In the genomic region with DNA sequence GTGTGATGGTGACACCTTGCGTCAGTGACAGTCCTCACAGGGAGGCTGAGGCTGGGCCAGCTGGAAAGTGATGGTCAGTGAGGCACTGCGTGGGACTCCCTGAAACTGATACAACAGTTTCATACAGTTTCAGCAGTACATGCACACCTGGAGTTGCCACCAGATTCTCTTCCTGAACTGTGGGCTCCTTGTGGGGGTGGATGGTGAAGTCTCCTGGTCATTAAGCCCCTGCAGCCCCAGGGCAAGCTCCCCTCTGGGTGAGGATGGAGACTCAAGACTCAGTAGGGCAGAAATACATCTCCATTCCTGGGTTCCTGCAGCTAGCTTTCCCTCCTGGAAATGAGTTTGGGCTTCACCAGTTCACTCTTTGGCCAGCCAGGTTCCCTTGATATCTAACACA, we compare ENCODE assay signal across 26 cellular contexts.
"Had no signal": no experiment of that assay in that cellular context is flagged by ENCODE, and none has a peak within 500 bp of the region (broad histone marks: within the 10 kb centered on the region; RNA-seq: fewer than 3 reads in every experiment).

No MANE protein-coding gene starts in this region.

- H3K9me3 ChIP-seq: gastroesophageal sphincter, heart left ventricle, left lung, lower lobe of right lung, mucosa of descending colon had no signal

- H3K4me2 ChIP-seq: hepatocyte had no signal

- H3K36me3 Mint-ChIP-seq: mesothelial cell of epicardium; naive B cell; naive thymus-derived CD8-positive, alpha-beta T cell had no signal

- H2AFZ ChIP-seq: hepatocyte had no signal

- H3K36me3 ChIP-seq: gastroesophageal sphincter, heart left ventricle, left lung, lower lobe of right lung had no signal

- H3K27ac ChIP-seq: coronary artery, dorsolateral prefrontal cortex, epithelial cell of prostate, foreskin keratinocyte, gastroesophageal sphincter, heart left ventricle, hepatocyte, left lung, lower lobe of right lung had no signal

- ATAC-seq: esophagus mucosa; foreskin keratinocyte; gastroesophageal sphincter; heart left ventricle; left cardiac atrium; left lung; left ventricle myocardium superior; lower lobe of right lung; mucosa of descending colon; naive thymus-derived CD8-positive, alpha-beta T cell had no signal

- FAIRE-seq: endometrium, frontal cortex, islet of Langerhans, keratinocyte had no signal

- H3K27ac Mint-ChIP-seq: mesothelial cell of epicardium; naive B cell; naive thymus-derived CD8-positive, alpha-beta T cell had no signal

- H3K27me3 ChIP-seq: foreskin keratinocyte, gastroesophageal sphincter, heart left ventricle, hepatocyte, left lung had no signal

- H3K4me1 ChIP-seq: foreskin keratinocyte, gastroesophageal sphincter, heart left ventricle, left lung, lower lobe of right lung had no signal

- H3K4me1 Mint-ChIP-seq: naive B cell; naive thymus-derived CD8-positive, alpha-beta T cell had no signal

- DNase-seq: dermis blood vessel endothelial cell; dorsolateral prefrontal cortex; effector CD4-positive, alpha-beta T cell; effector memory CD4-positive, alpha-beta T cell; erythroblast; foreskin keratinocyte; heart left ventricle; hypothalamus; left cardiac atrium; left lung; left ventricle myocardium superior; lower lobe of right lung; mesenchymal stem cell; mucosa of descending colon; naive B cell; naive thymus-derived CD8-positive, alpha-beta T cell had no signal

- H3K79me2 ChIP-seq: hepatocyte had no signal

- H3K4me3 Mint-ChIP-seq: mesothelial cell of epicardium; naive thymus-derived CD8-positive, alpha-beta T cell had no signal

- H3K4me3 ChIP-seq: coronary artery, dorsolateral prefrontal cortex, gastroesophageal sphincter, heart left ventricle, hepatocyte, left lung, lower lobe of right lung, mucosa of descending colon had no signal
